In the genomic region with DNA sequence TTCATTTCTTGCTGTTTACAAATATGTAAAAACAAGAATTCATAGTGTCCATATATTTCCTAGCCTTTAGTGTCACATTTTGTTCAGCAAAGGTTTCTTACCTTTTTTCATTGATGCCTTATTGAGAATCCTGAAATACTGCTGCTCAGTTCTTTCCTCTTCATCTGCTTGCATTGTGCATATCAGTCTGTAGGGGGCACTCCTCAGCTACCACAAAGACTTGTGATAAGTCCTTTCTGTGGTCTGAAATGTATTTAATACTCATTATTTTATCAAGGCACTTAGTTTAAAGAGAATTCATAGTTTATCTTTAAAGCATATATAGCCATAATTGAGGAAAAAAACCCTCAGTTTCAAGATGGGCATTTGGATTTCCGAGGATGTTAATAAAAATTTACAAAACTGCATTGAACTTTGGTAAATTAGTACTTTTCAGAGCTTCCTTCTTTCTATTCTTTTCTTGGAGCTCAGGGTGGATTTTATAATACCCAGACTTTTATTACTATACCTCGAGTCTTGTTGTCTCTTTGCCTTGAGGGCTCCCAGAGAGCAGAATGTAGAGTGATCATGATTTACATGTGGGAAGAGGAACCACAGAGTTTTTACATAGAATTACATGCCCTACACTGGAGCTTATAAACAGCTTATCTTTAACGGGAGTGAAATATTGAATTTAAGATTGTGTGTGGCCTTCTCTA, we compare ENCODE assay signal across 8 cellular contexts.
DNase-seq lines count a peak whose midpoint lies in the region; ATAC-seq and TF ChIP-seq lines count a peak whose summit lies in the region.

No MANE protein-coding gene starts in this region.

- dilution Hi-C loops in mammary epithelial cell (cut with HindIII; ENCODE audit: low sequenced_read_pairs) = no loop called here

- H3K9me3 ChIP-seq in NT2/D1 (ENCODE audit: insufficient read depth, low read length) (no peaks in the 10 kb centered on the region), mammary epithelial cell (replicated peaks; ENCODE audit: insufficient read depth, low read length) (no peaks in the 10 kb centered on the region), mesenchymal stem cell (ENCODE audit: control insufficient read depth, low read length) (no peaks in the 10 kb centered on the region)

- no peak overlapping the region for H3K14ac ChIP-seq in mesenchymal stem cell (ENCODE audit: low read length in 2 of 2)

- no peaks in the 10 kb centered on the region; the same call in 1 of the 2 replicates for H3K9me3 Mint-ChIP-seq in HFFc6

- in situ Hi-C loops in mammary epithelial cell (cut with MboI; ENCODE audit: low sequenced_read_pairs in 2 of 2) = no loop called here

- no peak overlapping the region for H2BK12ac ChIP-seq in mesenchymal stem cell (ENCODE audit: low read length in 2 of 2)

- H3K27ac Mint-ChIP-seq in HFFc6 = no peak overlapping the region

- H3K9ac ChIP-seq in NT2/D1 (ENCODE audit: insufficient read length, low read depth) (no peak overlapping the region), mammary epithelial cell (ENCODE audit: insufficient read depth, low read length) (no peak overlapping the region), mesenchymal stem cell (ENCODE audit: low read length) (no peak overlapping the region)

- H4K91ac ChIP-seq in mesenchymal stem cell (ENCODE audit: low read length) = no peak overlapping the region

- CTCF ChIA-PET in mammary epithelial cell (lab: Charles Lee; ENCODE audit: low non-redundant PET) = interaction anchor here (0.6 kb wide), 1 partner anchor 263 kb away, joined by 4 read pairs; no protein-coding TSS in a partner anchor

- H3K4me2 ChIP-seq in mammary epithelial cell (ENCODE audit: insufficient read depth, low read depth, low read length) = no peak overlapping the region
- no peak overlapping the region for H3K4me2 ChIP-seq in mesenchymal stem cell (ENCODE audit: low read length, poor library complexity, severe bottlenecking)

- H3K4ac ChIP-seq in mesenchymal stem cell (ENCODE audit: low read depth in 1 of 2, low read length in 2 of 2) = no peak overlapping the region

- no peak overlapping the region for H4K8ac ChIP-seq in mesenchymal stem cell (ENCODE audit: low read length)

- H3K36me3 ChIP-seq in NT2/D1 (ENCODE audit: insufficient read depth, insufficient read length, low read length) (no peaks in the 10 kb centered on the region), mammary epithelial cell (ENCODE audit: insufficient read depth, low read length) (no peaks in the 10 kb centered on the region), mesenchymal stem cell (ENCODE audit: control insufficient read depth in 1 of 2, insufficient read depth in 2 of 2, low read depth in 1 of 2, low read length in 2 of 2) (no peaks in the 10 kb centered on the region)

- H3K4me1 Mint-ChIP-seq in HFFc6 (ENCODE audit: low read depth) = no peaks in the 10 kb centered on the region

- no peak overlapping the region for H2BK15ac ChIP-seq in mesenchymal stem cell (ENCODE audit: low read depth, poor library complexity, severe bottlenecking)

- H3K4me3 ChIP-seq in NT2/D1 (ENCODE audit: insufficient read length, low read depth) (no peak overlapping the region), mammary epithelial cell (replicated peaks in 1 of 3; ENCODE audit: insufficient read depth in 1 of 3, low read depth in 2 of 3, low read length in 3 of 3) (no peak overlapping the region), mesenchymal stem cell (ENCODE audit: insufficient read depth in 1 of 2, low read depth in 1 of 2, low read length in 2 of 2) (no peak overlapping the region)

- H3K18ac ChIP-seq in mesenchymal stem cell (ENCODE audit: low read depth in 1 of 2, low read length in 2 of 2) = no peak overlapping the region

- H3K27ac ChIP-seq in mammary epithelial cell (ENCODE audit: insufficient read depth, low read depth, low read length) (no peak overlapping the region), mesenchymal stem cell (ENCODE audit: low read length, poor library complexity, severe bottlenecking) (no peak overlapping the region)

- no peak overlapping the region for H2AK5ac ChIP-seq in mesenchymal stem cell (ENCODE audit: low read length, severe bottlenecking)

- no peaks in the 10 kb centered on the region for H4K20me1 ChIP-seq in mammary epithelial cell (ENCODE audit: insufficient read depth, low read length)

- DNase-seq in DMS 273 treated with DMSO at 0.1 percent for 48 hours (lab: John Stamatoyannopoulos, UW) (peak; percentile 11), HFFc6 (peak; percentile 61), NT2/D1 (ENCODE audit: low read depth, low spot score) (peak; percentile 63), mammary epithelial cell (peak; percentile 42), mesenchymal stem cell (peak; percentile 40), cardiac septum (ENCODE audit: low spot score) (no peak)

- WGBS in mammary epithelial cell (ENCODE audit: low coverage, missing lambda C conversion rate) = 34% methylated on average over 3 of the region's 3 CpGs
- WGBS in mesenchymal stem cell = no CpG with 5 or more reads among the region's 3 CpGs

- H2AFZ ChIP-seq in mammary epithelial cell (ENCODE audit: low read depth, low read length) (no peak overlapping the region), mesenchymal stem cell (ENCODE audit: low read depth, low read length) (no peak overlapping the region)

- no peaks in the 10 kb centered on the region for H3K79me2 ChIP-seq in mammary epithelial cell (ENCODE audit: insufficient read depth, low read length)

- no peak overlapping the region for H2BK5ac ChIP-seq in mesenchymal stem cell (ENCODE audit: low read depth, low read length, poor library complexity, severe bottlenecking)

- peaks cover 7% of the 10 kb centered on the region for H3K27me3 Mint-ChIP-seq in HFFc6 (ENCODE audit: insufficient read depth)

- no TSS peak for BruUV-seq in mammary epithelial cell (replicated peaks; lab: Mats Ljungman, UMichigan)

- no peak overlapping the region for H3K23ac ChIP-seq in mesenchymal stem cell (ENCODE audit: low read length in 2 of 2)

- intact Hi-C loops in mammary epithelial cell (cut with micrococcal nuclease) (loop anchor here (1.0 to 2.0 kb wide), 3 partner anchors 283 to 1115 kb away; no protein-coding TSS in a partner anchor), cardiac septum (cut with DNase I) (no loop called here)

- ATAC-seq in GM21717 (IDR thresholded peaks at IDR 0.05; ENCODE audit: unreplicated experiment) = no peak
- no peak for ATAC-seq in GM19023 (IDR thresholded peaks at IDR 0.05; ENCODE audit: unreplicated experiment)

- H3K36me3 Mint-ChIP-seq in HFFc6 (ENCODE audit: low read depth) = no peaks in the 10 kb centered on the region

- H2BK120ac ChIP-seq in mesenchymal stem cell (ENCODE audit: low read depth, low read length) = no peak overlapping the region

- no peaks in the 10 kb centered on the region for H3K4me1 ChIP-seq in NT2/D1 (ENCODE audit: insufficient read depth, insufficient read length)
- peaks cover 3% of the 10 kb centered on the region for H3K4me1 ChIP-seq in mammary epithelial cell (ENCODE audit: insufficient read depth, low read length)
- H3K4me1 ChIP-seq in mesenchymal stem cell (ENCODE audit: control insufficient read depth, insufficient read depth, low read depth, low read length) = no peaks in the 10 kb centered on the region

- H3K4me3 Mint-ChIP-seq in HFFc6 = no peak overlapping the region

- H3K79me1 ChIP-seq in mesenchymal stem cell (replicated peaks; ENCODE audit: low read length, poor library complexity, severe bottlenecking) = no peaks in the 10 kb centered on the region

- TF ChIP-seq CTCF in HFFc6 (IDR thresholded peaks at IDR 0.05) (peak; percentile 84), mammary epithelial cell (conservative IDR thresholded peaks at IDR 0.05 in 1 of 2, IDR thresholded peaks at IDR 0.05 in 1 of 2; ENCODE audit: extremely low read depth in 1 of 2, insufficient read depth in 1 of 2, low read depth in 1 of 2, low read length in 2 of 2) (peak; percentile 92 to 96)

- H3K27me3 ChIP-seq in NT2/D1 (ENCODE audit: insufficient read depth, insufficient read length) = no peaks in the 10 kb centered on the region
- no peaks in the 10 kb centered on the region for H3K27me3 ChIP-seq in mammary epithelial cell (ENCODE audit: insufficient read depth, low read length)
- H3K27me3 ChIP-seq in mesenchymal stem cell (ENCODE audit: control insufficient read depth in 1 of 2, insufficient read depth in 1 of 2, low read length in 2 of 2) = no peaks in the 10 kb centered on the region
